In the genomic region with DNA sequence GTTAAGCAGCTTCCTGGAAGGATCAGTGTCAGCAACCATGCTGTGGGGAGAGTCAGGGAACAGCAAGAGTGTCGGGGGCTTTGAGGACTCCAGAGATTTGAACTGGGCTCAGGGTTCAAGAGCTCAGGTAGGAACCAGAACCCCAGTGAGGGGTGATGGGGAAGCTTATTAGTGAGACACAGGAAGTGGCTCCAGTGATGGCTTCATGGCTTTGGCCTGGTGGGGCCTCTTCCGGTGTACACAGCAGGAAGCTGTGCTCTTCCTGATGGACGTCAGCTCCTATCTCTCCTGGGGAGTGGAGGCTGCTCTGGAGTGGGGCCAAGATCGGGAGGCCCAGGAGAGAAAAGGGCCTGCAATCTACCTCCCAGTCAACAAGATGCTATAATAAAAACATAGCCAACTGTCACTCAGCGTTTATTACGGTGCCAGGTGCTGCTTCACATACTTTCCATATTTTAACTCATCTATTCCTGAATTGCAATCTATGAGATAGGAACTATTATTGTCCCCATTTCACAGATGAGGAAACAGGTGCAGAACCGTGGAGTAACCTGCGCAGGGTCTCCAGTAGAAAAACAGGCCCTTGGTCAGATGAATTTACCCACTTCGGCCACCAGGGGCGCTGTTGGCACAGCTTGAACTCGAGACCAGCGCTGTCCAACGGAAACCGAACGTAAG, we compare ENCODE assay signal across 8 cellular contexts.
DNase-seq lines count a peak whose midpoint lies in the region; ATAC-seq and TF ChIP-seq lines count a peak whose summit lies in the region.

No MANE protein-coding gene starts in this region.

- H3K27ac ChIP-seq in cardiac muscle cell: no peak overlapping the region

- no peaks in the 10 kb centered on the region for H3K36me3 ChIP-seq in cardiac muscle cell

- H3K4me1 Mint-ChIP-seq in Calu3 (ENCODE audit: low read depth, unreplicated experiment): peaks cover 17% of the 10 kb centered on the region

- H3K9me3 Mint-ChIP-seq in Calu3 (ENCODE audit: low read depth, unreplicated experiment): no peaks in the 10 kb centered on the region
- H3K9me3 Mint-ChIP-seq in activated naive CD4-positive, alpha-beta T cell treated with anti-CD3 and anti-CD28 coated beads, Interleukin-2, amount 50 U/mL, for 72 hours: no peaks in the 10 kb centered on the region

- in situ Hi-C loops in SK-MEL-5 (cut with HindIII; ENCODE audit: low pct_unique_long_range_greater_than_20kb, low sequenced_read_pairs): loop anchor here (25.0 kb wide), 1 partner anchor 251 kb away; no protein-coding TSS in a partner anchor

- peaks cover 38% of the 10 kb centered on the region for H3K27me3 Mint-ChIP-seq in Calu3 (ENCODE audit: unreplicated experiment)

- peak; percentile 69 for TF ChIP-seq CTCF in Calu3 (IDR thresholded peaks at IDR 0.05; ENCODE audit: unreplicated experiment)
- peak; percentile 89 for TF ChIP-seq CTCF in cardiac muscle cell (IDR thresholded peaks at IDR 0.05; ENCODE audit: low read depth, low read length)

- H3K4me1 ChIP-seq in cardiac muscle cell (ENCODE audit: low read depth): no peaks in the 10 kb centered on the region

- intact Hi-C loops in Calu3 (cut with micrococcal nuclease; ENCODE audit: unreplicated experiment): loop anchor here (10.0 kb wide), 2 partner anchors 182 to 1002 kb away; no protein-coding TSS in a partner anchor

- H3K36me3 Mint-ChIP-seq in Calu3 (ENCODE audit: insufficient read depth, unreplicated experiment): no peaks in the 10 kb centered on the region
- H3K36me3 Mint-ChIP-seq in activated naive CD4-positive, alpha-beta T cell treated with anti-CD3 and anti-CD28 coated beads, Interleukin-2, amount 50 U/mL, for 72 hours: no peaks in the 10 kb centered on the region

- H3K4me3 ChIP-seq in cardiac muscle cell: no peak overlapping the region

- peak; percentile 77 for DNase-seq in Calu3
- peak; percentile 54 for DNase-seq in HK-2 (ENCODE audit: unreplicated experiment)
- peak; percentile 82 for DNase-seq in SK-MEL-5 (ENCODE audit: low read depth, low spot score)
- DNase-seq in activated naive CD4-positive, alpha-beta T cell treated with anti-CD3 and anti-CD28 coated beads, Interleukin-2, amount 50 U/mL, for 72 hours (ENCODE audit: low spot score in 2 of 2): peak in 1 of 2 donors; percentile 74
- DNase-seq in cardiac muscle cell (ENCODE audit: low read depth in 1 of 2, low spot score in 1 of 2): peak; percentile 71 to 78
- peak; percentile 13 for DNase-seq in pulmonary artery endothelial cell (ENCODE audit: low read depth, low spot score)

- no peak overlapping the region for H3K27ac Mint-ChIP-seq in Calu3 (ENCODE audit: unreplicated experiment)
- H3K27ac Mint-ChIP-seq in activated naive CD4-positive, alpha-beta T cell treated with anti-CD3 and anti-CD28 coated beads, Interleukin-2, amount 50 U/mL, for 72 hours: no peak overlapping the region

- ATAC-seq in activated naive CD4-positive, alpha-beta T cell treated with anti-CD3 and anti-CD28 coated beads, Interleukin-2, amount 50 U/mL, for 72 hours: peak; percentile 52 to 63
- ATAC-seq in HG03175 (IDR thresholded peaks at IDR 0.05; ENCODE audit: unreplicated experiment) (no peak), HG03025 (IDR thresholded peaks at IDR 0.05; ENCODE audit: low FRiP score, unreplicated experiment) (no peak)

- H3K27me3 ChIP-seq in cardiac muscle cell: peaks cover 2% of the 10 kb centered on the region

- BruUV-seq in Calu3 (replicated peaks; lab: Mats Ljungman, UMichigan): no TSS peak

- CTCF ChIA-PET in Calu3 (lab: Charles Lee): interaction anchor here (0.9 to 1.3 kb wide), 4 partner anchors 14 to 98 kb away, joined by 3 read pairs; no protein-coding TSS in a partner anchor

- no peaks in the 10 kb centered on the region for H3K9me3 ChIP-seq in cardiac muscle cell (ENCODE audit: low read depth)

- H3K4me3 Mint-ChIP-seq in Calu3 (ENCODE audit: low read depth, unreplicated experiment): no peak overlapping the region

Comparison
In these comparisons a context has a peak if more than half of its experiments do, and no peak if none do; other contexts are left out.
1. ATAC-seq: peak in activated naive CD4-positive, alpha-beta T cell treated with anti-CD3 and anti-CD28 coated beads, Interleukin-2, amount 50 U/mL, for 72 hours (2 of 2); none in HG03175 (single experiment) and HG03025 (single experiment).